Comparison of ENCODE assay signal across 17 cellular contexts in genomic region chr7:145986248-145986874, GRCh38.
"Had no signal": no experiment of that assay in that cellular context is flagged by ENCODE, and none has a peak within 500 bp of the region (broad histone marks: within the 10 kb centered on the region; RNA-seq: fewer than 3 reads in every experiment).

No MANE protein-coding gene starts in this region.

- H3K9me3 ChIP-seq: tibial artery, uterus had no signal

- ATAC-seq: effector memory CD8-positive, alpha-beta T cell; heart left ventricle; left lung; natural killer cell treated with Interleukin-12 subunit alpha and Interleukin-12 subunit beta and Interleukin-15 and Interleukin-18, amount 100 ng/mL, for 72 hours; stimulated activated effector memory CD8-positive, alpha-beta T cell treated with anti-CD3 and anti-CD28 coated beads, Interleukin-12 subunit alpha, Interleukin-12 subunit beta, amount 100 ng/mL, for 72 hours had no signal

- DNase-seq: activated CD4-positive, alpha-beta T cell treated with anti-CD3 and anti-CD28 coated beads, Interleukin-2, amount 10 ng/mL, durations not matched to agents 7 days and 5 days; activated CD8-positive, alpha-beta memory T cell treated with anti-CD3 and anti-CD28 coated beads, Interleukin-2, amount 50 U/mL, for 48 hours; activated naive CD4-positive, alpha-beta T cell; anterior cingulate cortex; dermis blood vessel endothelial cell; effector memory CD8-positive, alpha-beta T cell; heart left ventricle; kidney; left lung; posterior cingulate gyrus; tibial artery; uterus had no signal

- H3K4me3 Mint-ChIP-seq: activated CD4-positive, alpha-beta T cell treated with anti-CD3 and anti-CD28 coated beads, Interleukin-2, amount 10 ng/mL, durations not matched to agents 7 days and 5 days; effector memory CD8-positive, alpha-beta T cell; memory B cell; natural killer cell treated with Interleukin-12 subunit alpha and Interleukin-12 subunit beta and Interleukin-15 and Interleukin-18, amount 100 ng/mL, for 72 hours; stimulated activated effector memory CD8-positive, alpha-beta T cell treated with anti-CD3 and anti-CD28 coated beads, Interleukin-12 subunit alpha, Interleukin-12 subunit beta, amount 100 ng/mL, for 72 hours had no signal

- H3K9me3 Mint-ChIP-seq: activated CD4-positive, alpha-beta T cell treated with anti-CD3 and anti-CD28 coated beads, Interleukin-2, amount 10 ng/mL, durations not matched to agents 7 days and 5 days; memory B cell had no signal

- H3K27ac ChIP-seq: heart left ventricle, left lung, tibial artery, uterus had no signal

- H3K27me3 Mint-ChIP-seq: activated CD4-positive, alpha-beta T cell treated with anti-CD3 and anti-CD28 coated beads, Interleukin-2, amount 10 ng/mL, durations not matched to agents 7 days and 5 days; effector memory CD8-positive, alpha-beta T cell; memory B cell; natural killer cell treated with Interleukin-12 subunit alpha and Interleukin-12 subunit beta and Interleukin-15 and Interleukin-18, amount 100 ng/mL, for 72 hours had no signal

- H3K36me3 ChIP-seq: heart left ventricle, left lung, tibial artery, uterus had no signal

- H3K27me3 ChIP-seq: heart left ventricle, left lung, tibial artery, uterus had no signal

- H3K4me3 ChIP-seq: heart left ventricle, left lung, tibial artery, uterus had no signal

- H3K4me1 Mint-ChIP-seq: activated CD4-positive, alpha-beta T cell treated with anti-CD3 and anti-CD28 coated beads, Interleukin-2, amount 10 ng/mL, durations not matched to agents 7 days and 5 days; stimulated activated effector memory CD8-positive, alpha-beta T cell treated with anti-CD3 and anti-CD28 coated beads, Interleukin-12 subunit alpha, Interleukin-12 subunit beta, amount 100 ng/mL, for 72 hours had no signal

- FAIRE-seq: bronchial epithelial cell, frontal cortex, kidney had no signal

- H3K36me3 Mint-ChIP-seq: memory B cell; natural killer cell treated with Interleukin-12 subunit alpha and Interleukin-12 subunit beta and Interleukin-15 and Interleukin-18, amount 100 ng/mL, for 72 hours; stimulated activated effector memory CD8-positive, alpha-beta T cell treated with anti-CD3 and anti-CD28 coated beads, Interleukin-12 subunit alpha, Interleukin-12 subunit beta, amount 100 ng/mL, for 72 hours had no signal

- H3K4me1 ChIP-seq: heart left ventricle, left lung, tibial artery, uterus had no signal

- H3K27ac Mint-ChIP-seq: activated CD4-positive, alpha-beta T cell treated with anti-CD3 and anti-CD28 coated beads, Interleukin-2, amount 10 ng/mL, durations not matched to agents 7 days and 5 days; effector memory CD8-positive, alpha-beta T cell; memory B cell; natural killer cell treated with Interleukin-12 subunit alpha and Interleukin-12 subunit beta and Interleukin-15 and Interleukin-18, amount 100 ng/mL, for 72 hours; stimulated activated effector memory CD8-positive, alpha-beta T cell treated with anti-CD3 and anti-CD28 coated beads, Interleukin-12 subunit alpha, Interleukin-12 subunit beta, amount 100 ng/mL, for 72 hours had no signal
